In the genomic region with DNA sequence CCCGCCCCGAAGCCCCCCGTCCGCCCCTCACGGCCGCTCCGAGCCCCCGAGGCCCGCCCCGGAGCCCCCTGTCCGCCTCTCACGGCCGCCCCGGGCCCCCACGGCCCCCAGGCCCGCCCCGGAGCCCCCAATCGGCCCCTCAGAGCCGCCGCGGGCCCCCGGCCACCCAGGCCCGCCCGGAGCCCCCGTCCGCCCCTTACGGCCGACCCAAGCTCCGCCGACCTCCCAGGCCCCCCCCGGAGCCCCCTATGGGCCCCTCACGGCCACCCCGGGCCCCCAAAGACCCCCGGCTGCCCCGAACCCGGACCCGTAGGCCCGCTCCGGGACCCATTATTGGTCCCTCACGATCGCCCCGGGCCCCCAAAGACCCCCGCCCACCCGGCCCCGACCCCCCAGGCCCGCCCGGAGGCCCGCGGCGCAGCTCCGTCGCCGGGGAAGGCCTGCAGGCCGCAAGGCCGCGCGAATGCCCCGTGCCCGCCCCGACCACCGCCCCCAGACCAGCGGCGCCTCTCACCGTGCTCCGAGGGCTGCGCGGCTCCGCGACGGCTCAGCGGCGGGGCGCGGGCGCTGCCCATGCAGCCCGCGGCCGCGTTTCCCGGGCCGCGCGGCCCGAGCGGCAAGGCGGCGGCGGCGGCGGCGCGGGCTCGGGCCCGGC, we compare ENCODE assay signal across 8 cellular contexts. TPM values are rescaled to one million over a fixed set of nuclear protein-coding genes. Genes with fewer than 3 reads are reported as not detected.
DNase-seq lines count a peak whose midpoint lies in the region; ATAC-seq and TF ChIP-seq lines count a peak whose summit lies in the region.

No MANE protein-coding gene starts in this region.

- WGBS in psoas muscle, 3 donors: 1 to 3% (median 2%) methylated on average over 19 to 94 of the region's 94 CpGs

- no peak overlapping the region for H3K4me2 ChIP-seq in fibroblast of lung (ENCODE audit: extremely low read depth, insufficient read depth, low read length)

- TF ChIP-seq CTCF in fibroblast of lung (conservative IDR thresholded peaks at IDR 0.05 in 1 of 2, IDR thresholded peaks at IDR 0.05 in 1 of 2; ENCODE audit: low read depth in 1 of 2, low read length in 2 of 2) (no peak), psoas muscle (IDR thresholded peaks at IDR 0.05) (no peak)

- H3K36me3 ChIP-seq in SJCRH30 (peaks cover 3% of the 10 kb centered on the region; the same call in 1 of the 2 replicates), fibroblast of lung (ENCODE audit: control insufficient read depth, insufficient read depth, low read length) (peaks cover 2% of the 10 kb centered on the region), psoas muscle (ENCODE audit: insufficient read depth in 1 of 2, low read depth in 1 of 2) (peaks cover 0 to 7% of the 10 kb centered on the region in 2 donors)

- no peak overlapping the region for H2AFZ ChIP-seq in fibroblast of lung (ENCODE audit: low read length)

- no peaks in the 10 kb centered on the region for H3K27me3 ChIP-seq in SJCRH30
- no peaks in the 10 kb centered on the region for H3K27me3 ChIP-seq in fibroblast of lung (ENCODE audit: control insufficient read depth, insufficient read depth, low read length)
- no peaks in the 10 kb centered on the region for H3K27me3 ChIP-seq in psoas muscle (ENCODE audit: insufficient read depth in 3 of 3, low read length in 2 of 3)

- DNase-seq in SJCRH30 (no peak), fibroblast of lung (ENCODE audit: low read depth in 2 of 2) (no peak), psoas muscle (peak in 1 of 2 donors; percentile 61), DMS114 treated with DMSO at 0.1 percent for 48 hours (lab: John Stamatoyannopoulos, UW; ENCODE audit: unreplicated experiment) (no peak), Ammon's horn (ENCODE audit: low spot score) (no peak), KG1 (lab: John Stamatoyannopoulos, UW) (no peak)

- H3K4me3 ChIP-seq in GM08714 (ENCODE audit: low read length): peak overlapping the region; percentile 91
- H3K4me3 ChIP-seq in SJCRH30: peak overlapping the region; percentile 88
- peak overlapping the region in 2 of 4 experiments; percentile 55 to 69 for H3K4me3 ChIP-seq in fibroblast of lung (replicated peaks in 1 of 4; ENCODE audit: control extremely low read depth in 1 of 4, insufficient read depth in 1 of 4, low read depth in 3 of 4, low read length in 4 of 4)
- peak overlapping the region; percentile 77 for H3K4me3 ChIP-seq in psoas muscle

- H3K27ac ChIP-seq in SJCRH30 (peak overlapping the region; percentile 50; the same call in 1 of the 2 replicates), fibroblast of lung (ENCODE audit: insufficient read depth, low read length) (no peak overlapping the region), psoas muscle (peak overlapping the region; percentile 93)

- intact Hi-C loops in psoas muscle (cut with DNase I): loop anchor here (5.0 to 10.0 kb wide), 3 partner anchors 135 to 243 kb away; no protein-coding TSS in a partner anchor

- peaks cover 6% of the 10 kb centered on the region for H4K20me1 ChIP-seq in fibroblast of lung (ENCODE audit: control insufficient read depth, extremely low read depth, insufficient read depth, low read length)

- peaks cover 55% of the 10 kb centered on the region for H3K79me2 ChIP-seq in fibroblast of lung (ENCODE audit: control insufficient read depth, insufficient read depth, low read length)

- ATAC-seq in psoas muscle (no peak), HG03342 (IDR thresholded peaks at IDR 0.05; ENCODE audit: unreplicated experiment) (no peak)

- H3K9ac ChIP-seq in fibroblast of lung (ENCODE audit: insufficient read depth, low read length): peak overlapping the region; percentile 78

- H3K4me1 ChIP-seq in SJCRH30 (peaks cover 58% of the 10 kb centered on the region), fibroblast of lung (ENCODE audit: control insufficient read depth, extremely low read depth, insufficient read depth, low read length) (peaks cover 6% of the 10 kb centered on the region), psoas muscle (peaks cover 57% of the 10 kb centered on the region)

- no peaks in the 10 kb centered on the region for H3K9me3 ChIP-seq in SJCRH30 (replicated peaks)
- H3K9me3 ChIP-seq in fibroblast of lung (ENCODE audit: control insufficient read depth, insufficient read depth, low read depth, low read length): no peaks in the 10 kb centered on the region
- no peaks in the 10 kb centered on the region for H3K9me3 ChIP-seq in psoas muscle

RNA-seq across cellular contexts. Expression of a gene that starts 0.5 kb away (rescaled TPM):
- total RNA-seq in SJCRH30 (2014; rRNA removed; shearing (Covaris generic)): 105 and 116 TPM in 2 replicates
- total RNA-seq in fibroblast of lung: 39.8 and 71.2 TPM in 2 replicates
- polyA plus RNA-seq in fibroblast of lung: 41.5 and 48.8 TPM in 2 replicates
- 75.2 and 76.7 TPM in 2 replicates for polyA plus RNA-seq in fibroblast of lung (2012)
- 102 and 109 TPM in 2 replicates for polyA minus RNA-seq in fibroblast of lung (ENCODE audit: low replicate concordance)
- 10 to 100 TPM; 52.3 to 72.8 (median 63.8) TPM for total RNA-seq in psoas muscle
- polyA plus RNA-seq in psoas muscle: 10 to 100 TPM; 22.3 to 57.9 (median 43.3) TPM

RNA-seq across cellular contexts. Expression of a gene that starts 18.3 kb away (rescaled TPM):
- total RNA-seq in SJCRH30 (2014; rRNA removed; shearing (Covaris generic)): 137 and 161 TPM in 2 replicates
- total RNA-seq in fibroblast of lung (83.5 and 107 TPM in 2 replicates), psoas muscle (10 to 100 TPM; 66.8 to 92.3 (median 87.3) TPM)
- polyA plus RNA-seq in fibroblast of lung (35.1 and 53.3 TPM in 2 replicates), psoas muscle (10 to 100 TPM; 57.5 to 95.3 (median 79.3) TPM)
- 27.2 and 58.3 TPM in 2 replicates for polyA plus RNA-seq in fibroblast of lung (2012)
- 43.5 and 75.9 TPM in 2 replicates for polyA minus RNA-seq in fibroblast of lung (ENCODE audit: low replicate concordance)
